In the genomic region with DNA sequence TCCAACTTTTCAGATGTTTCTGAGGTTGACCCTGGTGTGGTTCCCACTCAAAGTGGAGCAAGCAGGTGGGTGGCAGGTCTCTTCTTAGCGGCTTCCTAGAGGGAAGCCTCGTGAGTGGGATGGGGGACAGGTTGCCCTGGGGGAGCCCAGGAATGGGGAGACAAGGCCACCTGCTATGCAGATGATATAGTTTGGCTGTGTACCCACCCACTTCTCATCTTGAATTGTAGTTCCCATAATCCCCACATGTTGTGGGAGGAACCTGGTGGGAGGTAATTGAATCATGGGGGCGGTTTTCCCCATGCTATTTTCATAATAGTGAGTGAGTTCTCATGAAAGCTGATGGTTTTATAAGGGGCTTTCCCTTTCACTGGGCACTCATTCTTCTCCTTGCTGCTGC, we compare ENCODE assay signal across 14 cellular contexts.
"Had no signal": no experiment of that assay in that cellular context is flagged by ENCODE, and none has a peak within 500 bp of the region (broad histone marks: within the 10 kb centered on the region; RNA-seq: fewer than 3 reads in every experiment).

No MANE protein-coding gene starts in this region.

- H3K27ac ChIP-seq: gastroesophageal sphincter had no signal

- ATAC-seq: activated CD4-positive, CD25-positive, alpha-beta regulatory T cell treated with anti-CD3 and anti-CD28 coated beads, Interleukin-2, amount 50 U/mL, for 24 hours; effector memory CD8-positive, alpha-beta T cell; gastroesophageal sphincter; left lobe of liver; natural killer cell had no signal

- H3K4me3 ChIP-seq: gastroesophageal sphincter, stomach had no signal

- H3K36me3 Mint-ChIP-seq: activated naive CD8-positive, alpha-beta T cell treated with anti-CD3 and anti-CD28 coated beads, Interleukin-2, amount 10 ng/mL, durations not matched to agents 7 days and 5 days; natural killer cell had no signal

- H3K36me3 ChIP-seq: stomach had no signal

- H3K4me1 Mint-ChIP-seq: activated naive CD8-positive, alpha-beta T cell treated with anti-CD3 and anti-CD28 coated beads, Interleukin-2, amount 10 ng/mL, durations not matched to agents 7 days and 5 days; natural killer cell had no signal

- H3K27me3 ChIP-seq: gastroesophageal sphincter, stomach had no signal

- H3K27ac Mint-ChIP-seq: activated naive CD8-positive, alpha-beta T cell treated with anti-CD3 and anti-CD28 coated beads, Interleukin-2, amount 10 ng/mL, durations not matched to agents 7 days and 5 days; activated T-helper 1 cell treated with anti-CD3 and anti-CD28 coated beads, Interleukin-12 subunit alpha, Interleukin-12 subunit beta, Interleukin-2, Interleukin-4 antibody, amounts not matched to agents 30 ng/mL and 10 ng/mL and 1 ng/mL, durations not matched to agents 14 hours and 24 hours and 36 hours; effector memory CD8-positive, alpha-beta T cell; natural killer cell had no signal

- H3K4me3 Mint-ChIP-seq: activated naive CD8-positive, alpha-beta T cell treated with anti-CD3 and anti-CD28 coated beads, Interleukin-2, amount 10 ng/mL, durations not matched to agents 7 days and 5 days; activated T-helper 1 cell treated with anti-CD3 and anti-CD28 coated beads, Interleukin-12 subunit alpha, Interleukin-12 subunit beta, Interleukin-2, Interleukin-4 antibody, amounts not matched to agents 30 ng/mL and 10 ng/mL and 1 ng/mL, durations not matched to agents 14 hours and 24 hours and 36 hours; effector memory CD8-positive, alpha-beta T cell; natural killer cell had no signal

- H3K27me3 Mint-ChIP-seq: activated naive CD8-positive, alpha-beta T cell treated with anti-CD3 and anti-CD28 coated beads, Interleukin-2, amount 10 ng/mL, durations not matched to agents 7 days and 5 days had no signal

- H3K4me1 ChIP-seq: gastroesophageal sphincter had no signal

- H3K9me3 Mint-ChIP-seq: activated naive CD8-positive, alpha-beta T cell treated with anti-CD3 and anti-CD28 coated beads, Interleukin-2, amount 10 ng/mL, durations not matched to agents 7 days and 5 days had no signal

- DNase-seq: activated CD4-positive, alpha-beta T cell treated with anti-CD3 and anti-CD28 coated beads, Interleukin-2, amount 50 U/mL, for 1 hour; activated naive CD4-positive, alpha-beta T cell; activated naive CD8-positive, alpha-beta T cell treated with anti-CD3 and anti-CD28 coated beads, Interleukin-2, amount 10 ng/mL, durations not matched to agents 7 days and 5 days; anterior cingulate cortex; dermis blood vessel endothelial cell; effector memory CD8-positive, alpha-beta T cell; islet precursor cell; natural killer cell; stomach; T-helper 9 cell had no signal
